ENCODE assay signal across 24 cellular contexts in genomic region chr20:54525906-54526596, GRCh38. TPM values are rescaled to one million over a fixed set of nuclear protein-coding genes. Genes with fewer than 3 reads are reported as not detected.
A peak's percentile ranks its signal among the peaks of the same experiment; 100 is the strongest.
DNase-seq lines count a peak whose midpoint lies in the region; ATAC-seq and TF ChIP-seq lines count a peak whose summit lies in the region.
"Had no signal": no experiment of that assay in that cellular context is flagged by ENCODE, and none has a peak within 500 bp of the region (broad histone marks: within the 10 kb centered on the region; RNA-seq: fewer than 3 reads in every experiment).

No MANE protein-coding gene starts in this region.

- CTCF ChIA-PET in IMR-90 (lab: Yijun Ruan, JAX): no interaction called here

- POLR2A ChIA-PET in IMR-90 (lab: Charles Lee; ENCODE audit: unreplicated experiment): interaction anchor here (0.5 kb wide), 1 partner anchor 119 kb away, joined by 3 read pairs; no protein-coding TSS in a partner anchor

- H2BK20ac ChIP-seq in IMR-90 (ENCODE audit: low read depth, low read length): no peak overlapping the region

- H3K4ac ChIP-seq in IMR-90 (ENCODE audit: low read depth, low read length): no peak overlapping the region

- H2BK120ac ChIP-seq in IMR-90 (ENCODE audit: low read depth, low read length): no peak overlapping the region

- H2AK5ac ChIP-seq in IMR-90 (ENCODE audit: low read depth, low read length): no peak overlapping the region

- H3K23ac ChIP-seq in IMR-90 (ENCODE audit: low read depth, low read length): no peak overlapping the region

- in situ Hi-C loops in IMR-90 (cut with MboI; ENCODE audit: low sequenced_read_pairs): no loop called here

- no peak overlapping the region for H2AFZ ChIP-seq in IMR-90 (replicated peaks; ENCODE audit: low read length, poor library complexity)
- H2AFZ ChIP-seq: hepatocyte had no signal

- H3K79me1 ChIP-seq in IMR-90 (ENCODE audit: low read depth in 1 of 2, low read length in 2 of 2): no peaks in the 10 kb centered on the region

- no peaks in the 10 kb centered on the region for H3K9me1 ChIP-seq in IMR-90 (ENCODE audit: insufficient read depth, low read length)

- no peaks in the 10 kb centered on the region for H4K20me1 ChIP-seq in IMR-90 (ENCODE audit: insufficient read depth, low read length)

- intact Hi-C loops in IMR-90 (cut with micrococcal nuclease): no loop called here
- intact Hi-C loops in colonic mucosa (cut with DNase I): no loop called here

- no peak overlapping the region; the same call in 1 of the 2 replicates for H3K4me2 ChIP-seq in IMR-90 (ENCODE audit: low read depth, low read length)
- H3K4me2 ChIP-seq: hepatocyte, KMS-11 had no signal

- no peak overlapping the region; the same call in 1 of the 2 replicates for H3K18ac ChIP-seq in IMR-90 (ENCODE audit: low read depth, low read length)

- H3K36me3 ChIP-seq in IMR-90 (ENCODE audit: control insufficient read depth, insufficient read depth, low read length): no peaks in the 10 kb centered on the region
- H3K36me3 ChIP-seq in colonic mucosa: no peaks in the 10 kb centered on the region
- H3K36me3 ChIP-seq: breast epithelium had no signal

- H3K9ac ChIP-seq in IMR-90 (ENCODE audit: low read depth, low read length) (no peak overlapping the region), colonic mucosa (ENCODE audit: low read depth in 2 of 2, low read length in 2 of 2) (no peak overlapping the region)
- H3K9ac ChIP-seq: KMS-11 had no signal

- no peak overlapping the region for H3K4me3 ChIP-seq in IMR-90 (ENCODE audit: insufficient read depth, low read depth, low read length)
- H3K4me3 ChIP-seq in colonic mucosa: no peak overlapping the region
- H3K4me3 ChIP-seq: breast epithelium, hepatocyte, skin epidermis had no signal

- TF ChIP-seq CTCF in IMR-90 (conservative IDR thresholded peaks at IDR 0.05; ENCODE audit: low read depth, low read length): no peak
- TF ChIP-seq CTCF in colonic mucosa (IDR thresholded peaks at IDR 0.05): no peak

- H2BK15ac ChIP-seq in IMR-90 (ENCODE audit: low read depth, low read length): no peak overlapping the region

- no peak overlapping the region for H2AK9ac ChIP-seq in IMR-90 (replicated peaks; ENCODE audit: low read depth, low read length, poor library complexity)

- no peak overlapping the region; the same call in 1 of the 2 replicates for H4K5ac ChIP-seq in IMR-90 (ENCODE audit: low read depth, low read length)

- WGBS in IMR-90 (ENCODE audit: extremely low coverage in 2 of 2, insufficient read length in 1 of 2), 2 experiments: 15% methylated on average over 5 of the region's 6 CpGs; no CpG with 5 or more reads in 1 of the 2 experiments

- TF ChIP-seq RAD21 in IMR-90 (IDR thresholded peaks at IDR 0.05; ENCODE audit: low read length): no peak

- no peak for TF ChIP-seq POLR2A in IMR-90 (IDR thresholded peaks at IDR 0.05; ENCODE audit: low read depth, low read length)

- no peak overlapping the region for H2BK5ac ChIP-seq in IMR-90 (ENCODE audit: low read depth, low read length, poor library complexity, severe bottlenecking)

- BruUV-seq in IMR-90 (replicated peaks; lab: Mats Ljungman, UMichigan): no TSS peak

- H3K27me3 ChIP-seq in IMR-90 (ENCODE audit: control insufficient read depth, insufficient read depth, low read length) (no peaks in the 10 kb centered on the region), colonic mucosa (no peaks in the 10 kb centered on the region)
- H3K27me3 ChIP-seq: breast epithelium, hepatocyte had no signal

- no peak for ATAC-seq in IMR-90 (ENCODE audit: low read depth)
- ATAC-seq: stimulated activated naive B cell treated with anti-CD40 and anti-IgM and Interleukin-4, amounts not matched to agents 10 μg/mL and 1 μg/mL and 100 μg/mL, for 72 hours had no signal

- dilution Hi-C loops in IMR-90 (cut with HindIII; ENCODE audit: low sequenced_read_pairs, unreplicated experiment): no loop called here

- no peak overlapping the region for H4K8ac ChIP-seq in IMR-90 (ENCODE audit: low read depth in 2 of 2, low read length in 2 of 2)

- no peak overlapping the region for H4K91ac ChIP-seq in IMR-90 (ENCODE audit: insufficient read depth, low read depth, low read length)

- H3K14ac ChIP-seq in IMR-90 (replicated peaks; ENCODE audit: low read depth, low read length): no peak overlapping the region

- peak overlapping the region; percentile 71; the same call in 1 of the 2 replicates for H3K27ac ChIP-seq in IMR-90 (ENCODE audit: insufficient read depth, low read length)
- H3K27ac ChIP-seq in cingulate gyrus (ENCODE audit: low read depth, low read length): peak overlapping the region; percentile 39
- H3K27ac ChIP-seq in colonic mucosa: no peak overlapping the region
- H3K27ac ChIP-seq: hepatocyte, KMS-11, skin epidermis had no signal

- DNase-seq in IMR-90 (no peak), left kidney (ENCODE audit: low read depth, low spot score) (peak; percentile 16), putamen (ENCODE audit: low spot score) (peak; percentile 38), colonic mucosa (no peak), NOMO-1 (lab: John Stamatoyannopoulos, UW; ENCODE audit: unreplicated experiment in 2 of 2) (no peak), middle frontal gyrus (ENCODE audit: extremely low spot score, low spot score) (no peak)
- DNase-seq: activated CD4-positive, alpha-beta memory T cell treated with anti-CD3 and anti-CD28 coated beads for 36 hours; activated effector memory CD4-positive, alpha-beta T cell treated with anti-CD3 and anti-CD28 coated beads, Interleukin-2, amount 50 U/mL, for 16 hours; activated T-cell treated with anti-CD3 and anti-CD28 coated beads for 4 hours; AML-193; cortex of kidney; GF-D8; naive B cell; NCI-H1694 treated with DMSO at 0.1 percent for 48 hours; NCI-H2171 treated with DMSO at 0.1 percent for 48 hours; NCI-H526 treated with DMSO at 0.1 percent for 48 hours; stimulated activated CD4-positive, alpha-beta T cell treated with anti-CD3 and anti-CD28 coated beads, Interleukin-2, amount 100 ng/mL, for 24 hours; stimulated activated naive B cell treated with anti-CD40 and anti-IgM and Interleukin-4, amounts not matched to agents 10 μg/mL and 1 μg/mL and 100 μg/mL, for 72 hours had no signal

- H3K56ac ChIP-seq in IMR-90 (ENCODE audit: extremely low read depth, insufficient read depth, low read length): no peak overlapping the region

- H3K9me3 ChIP-seq in IMR-90 (ENCODE audit: control insufficient read depth, insufficient read depth, low read length) (no peaks in the 10 kb centered on the region), colonic mucosa (no peaks in the 10 kb centered on the region)

- no peaks in the 10 kb centered on the region; the same call in 1 of the 2 replicates for H3K4me1 ChIP-seq in IMR-90 (ENCODE audit: control insufficient read depth, insufficient read depth, low read length)
- no peaks in the 10 kb centered on the region for H3K4me1 ChIP-seq in colonic mucosa
- H3K4me1 ChIP-seq: breast epithelium had no signal

TF ChIP-seq in IMR-90, 13 proteins besides CTCF, POLR2A, EP300 and RAD21:
- no peak for TF ChIP-seq SMC3 (IDR thresholded peaks at IDR 0.05; ENCODE audit: low read depth, low read length)
- no peak for TF ChIP-seq BHLHE40 (IDR thresholded peaks at IDR 0.05; ENCODE audit: low read depth, low read length)
- no peak for TF ChIP-seq CHD1 (IDR thresholded peaks at IDR 0.05; ENCODE audit: low read depth, low read length)
- TF ChIP-seq MXI1 (IDR thresholded peaks at IDR 0.05; ENCODE audit: borderline replicate concordance, low read depth, low read length): no peak
- TF ChIP-seq FOS (IDR thresholded peaks at IDR 0.05; ENCODE audit: low read depth, low read length): no peak
- TF ChIP-seq CEBPB (IDR thresholded peaks at IDR 0.05; ENCODE audit: low read depth, low read length): no peak
- TF ChIP-seq NFE2L2 (IDR thresholded peaks at IDR 0.05; ENCODE audit: low read depth, low read length): no peak
- no peak for TF ChIP-seq RFX5 (IDR thresholded peaks at IDR 0.05; ENCODE audit: low read depth, low read length)
- TF ChIP-seq, protein P1, sequence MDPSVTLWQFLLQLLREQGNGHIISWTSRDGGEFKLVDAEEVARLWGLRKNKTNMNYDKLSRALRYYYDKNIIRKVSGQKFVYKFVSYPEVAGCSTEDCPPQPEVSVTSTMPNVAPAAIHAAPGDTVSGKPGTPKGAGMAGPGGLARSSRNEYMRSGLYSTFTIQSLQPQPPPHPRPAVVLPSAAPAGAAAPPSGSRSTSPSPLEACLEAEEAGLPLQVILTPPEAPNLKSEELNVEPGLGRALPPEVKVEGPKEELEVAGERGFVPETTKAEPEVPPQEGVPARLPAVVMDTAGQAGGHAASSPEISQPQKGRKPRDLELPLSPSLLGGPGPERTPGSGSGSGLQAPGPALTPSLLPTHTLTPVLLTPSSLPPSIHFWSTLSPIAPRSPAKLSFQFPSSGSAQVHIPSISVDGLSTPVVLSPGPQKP (IDR thresholded peaks at IDR 0.05; ENCODE audit: borderline replicate concordance, low read depth, low read length): no peak
- TF ChIP-seq USF2 (IDR thresholded peaks at IDR 0.05; ENCODE audit: low read depth, low read length): no peak
- TF ChIP-seq RCOR1 (IDR thresholded peaks at IDR 0.05; ENCODE audit: insufficient replicate concordance, low read length): no peak
- no peak for TF ChIP-seq MAZ (IDR thresholded peaks at IDR 0.05; ENCODE audit: borderline replicate concordance, low read depth, low read length)
- TF ChIP-seq MAFK (IDR thresholded peaks at IDR 0.05; ENCODE audit: low read depth, low read length): no peak

RNA-seq across cellular contexts. Expression of gene DOK5, which starts 50.7 kb away (rescaled TPM):
- total RNA-seq in IMR-90 (2012; rRNA removed) (3.9 and 4.2 TPM in 2 replicates), colonic mucosa (under 1 TPM in 1 of 2 donors, not detected in 1; 0.80 TPM)
- 2.7 and 2.8 TPM in 2 replicates for polyA plus RNA-seq in IMR-90 (2012; rRNA removed)
- 2.3 and 4.8 TPM in 2 replicates for polyA plus RNA-seq in IMR-90 (2012; cell fraction: cytosol; rRNA removed)
- 1.1 and 1.4 TPM in 2 replicates for polyA plus RNA-seq in IMR-90 (2012; cell fraction: nucleus; rRNA removed; ENCODE audit: low replicate concordance)
- total RNA-seq: RPMI7951 had no signal

Comparison
In these comparisons a context has a peak if more than half of its experiments do, and no peak if none do; other contexts are left out.
1. DNase-seq: peak in left kidney (single experiment) and putamen (single experiment); none in IMR-90 (single experiment), colonic mucosa (single experiment), NOMO-1 (0 of 2) and middle frontal gyrus (single experiment).